In the genomic region with DNA sequence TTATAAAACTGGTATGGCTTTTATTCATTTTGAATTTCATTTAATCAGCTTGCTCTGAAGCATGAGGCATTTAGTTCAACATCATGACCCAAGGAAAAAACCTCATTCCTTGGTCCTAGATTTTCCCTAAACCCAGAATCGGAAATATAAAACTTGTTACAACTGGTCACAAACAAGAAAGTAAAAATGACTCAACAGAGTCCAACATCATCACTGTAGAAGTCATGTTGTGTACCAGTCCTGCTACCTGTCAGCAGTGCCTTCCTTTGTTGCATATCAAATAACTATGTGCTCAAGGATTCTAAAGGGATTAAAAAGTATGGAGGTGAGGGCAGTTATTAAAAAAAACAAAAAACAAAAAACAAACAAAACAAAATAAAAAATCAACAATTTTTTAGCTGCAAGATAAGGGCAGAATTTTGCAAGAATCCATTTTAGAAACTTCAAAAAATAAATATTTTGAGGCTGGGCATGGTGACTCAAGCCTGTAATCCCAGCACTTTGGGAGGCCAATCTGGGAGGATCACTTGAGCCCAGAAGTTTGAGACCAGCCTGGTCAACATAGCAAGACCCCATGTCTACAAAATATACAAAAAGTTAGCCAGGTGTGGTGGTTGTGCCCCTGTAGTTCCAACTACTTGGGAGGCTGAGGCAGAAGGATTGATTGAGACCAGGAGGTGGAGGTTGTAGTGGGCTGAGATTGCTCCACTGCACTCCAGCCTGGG, we compare ENCODE assay signal across 28 cellular contexts.
"Had no signal": no experiment of that assay in that cellular context is flagged by ENCODE, and none has a peak within 500 bp of the region (broad histone marks: within the 10 kb centered on the region; RNA-seq: fewer than 3 reads in every experiment).

No MANE protein-coding gene starts in this region.

- H3K36me3 Mint-ChIP-seq: naive B cell had no signal

- H3K9me3 Mint-ChIP-seq: activated CD4-positive, alpha-beta T cell treated with anti-CD3 and anti-CD28 coated beads, Interleukin-2, amount 10 ng/mL, durations not matched to agents 7 days and 5 days; activated CD8-positive, alpha-beta T cell treated with anti-CD3 and anti-CD28 coated beads for 36 hours; activated T-cell treated with anti-CD3 and anti-CD28 coated beads, Interleukin-2, amount 50 U/mL, for 4 hours; activated T-helper 17 cell treated with anti-CD3 and anti-CD28 coated beads, Interleukin-2, amount 50 U/mL, for 72 hours; T-helper 1 cell treated with Interleukin-12 subunit alpha and Interleukin-12 subunit beta and Interleukin-4 antibody, amounts not matched to agents 30 μg/mL and 1 μg/mL, for 36 hours had no signal

- DNase-seq: activated CD4-positive, alpha-beta T cell treated with anti-CD3 and anti-CD28 coated beads for 1 hour; activated CD4-positive, alpha-beta T cell treated with anti-CD3 and anti-CD28 coated beads, Interleukin-2, amount 10 ng/mL, durations not matched to agents 7 days and 5 days; activated CD8-positive, alpha-beta T cell treated with anti-CD3 and anti-CD28 coated beads for 36 hours; activated gamma-delta T cell treated with Interleukin-2 at 50 U/mL for 16 hours; activated naive CD4-positive, alpha-beta T cell treated with anti-CD3 and anti-CD28 coated beads, Interleukin-2, amount 50 U/mL, for 16 hours; activated T-cell treated with anti-CD3 and anti-CD28 coated beads, Interleukin-2, amount 50 U/mL, for 4 hours; amniotic stem cell; brain microvascular endothelial cell; central memory CD4-positive, alpha-beta T cell; gastrocnemius medialis; glutamatergic neuron; islet precursor cell; left cardiac atrium; naive B cell; nephron progenitor cell; ovary; spleen; stimulated activated naive CD4-positive, alpha-beta T cell; T-helper 9 cell; tibial artery; upper lobe of right lung; WERI-Rb-1 had no signal

- H3K4me1 Mint-ChIP-seq: activated CD4-positive, alpha-beta T cell treated with anti-CD3 and anti-CD28 coated beads, Interleukin-2, amount 10 ng/mL, durations not matched to agents 7 days and 5 days; activated T-helper 17 cell treated with anti-CD3 and anti-CD28 coated beads, Interleukin-2, amount 50 U/mL, for 72 hours; naive B cell had no signal

- H3K36me3 ChIP-seq: neutrophil, ovary, upper lobe of right lung had no signal

- H3K4me3 ChIP-seq: gastrocnemius medialis, ovary, spleen, suprapubic skin, tibial artery, upper lobe of right lung had no signal

- ATAC-seq: activated CD8-positive, alpha-beta T cell treated with anti-CD3 and anti-CD28 coated beads for 36 hours; activated T-cell treated with anti-CD3 and anti-CD28 coated beads, Interleukin-2, amount 50 U/mL, for 4 hours; activated T-helper 17 cell treated with anti-CD3 and anti-CD28 coated beads, Interleukin-2, amount 50 U/mL, for 72 hours; left cardiac atrium; upper lobe of right lung had no signal

- H3K4me1 ChIP-seq: spleen had no signal

- H3K4me3 Mint-ChIP-seq: activated CD4-positive, alpha-beta T cell treated with anti-CD3 and anti-CD28 coated beads, Interleukin-2, amount 10 ng/mL, durations not matched to agents 7 days and 5 days; activated CD8-positive, alpha-beta T cell treated with anti-CD3 and anti-CD28 coated beads for 36 hours; activated T-cell treated with anti-CD3 and anti-CD28 coated beads, Interleukin-2, amount 50 U/mL, for 4 hours; activated T-helper 17 cell treated with anti-CD3 and anti-CD28 coated beads, Interleukin-2, amount 50 U/mL, for 72 hours; mesothelial cell of epicardium; naive B cell; nephron progenitor cell; T-helper 1 cell treated with Interleukin-12 subunit alpha and Interleukin-12 subunit beta and Interleukin-4 antibody, amounts not matched to agents 30 μg/mL and 1 μg/mL, for 36 hours had no signal

- H3K9me3 ChIP-seq: gastrocnemius medialis, neutrophil, ovary, spleen, suprapubic skin, tibial artery, upper lobe of right lung had no signal

- H3K27ac ChIP-seq: brain microvascular endothelial cell, gastrocnemius medialis, neutrophil, ovary, spleen, suprapubic skin, tibial artery, upper lobe of right lung, WERI-Rb-1 had no signal

- H3K27me3 ChIP-seq: brain microvascular endothelial cell, gastrocnemius medialis, ovary, suprapubic skin, tibial artery, upper lobe of right lung had no signal

- H3K27ac Mint-ChIP-seq: activated CD4-positive, alpha-beta T cell treated with anti-CD3 and anti-CD28 coated beads, Interleukin-2, amount 10 ng/mL, durations not matched to agents 7 days and 5 days; activated CD8-positive, alpha-beta T cell treated with anti-CD3 and anti-CD28 coated beads for 36 hours; activated T-helper 17 cell treated with anti-CD3 and anti-CD28 coated beads, Interleukin-2, amount 50 U/mL, for 72 hours; mesothelial cell of epicardium; naive B cell; nephron progenitor cell; progenitor cell of endocrine pancreas; T-helper 1 cell treated with Interleukin-12 subunit alpha and Interleukin-12 subunit beta and Interleukin-4 antibody, amounts not matched to agents 30 μg/mL and 1 μg/mL, for 36 hours had no signal

- H3K27me3 Mint-ChIP-seq: activated T-helper 17 cell treated with anti-CD3 and anti-CD28 coated beads, Interleukin-2, amount 50 U/mL, for 72 hours; progenitor cell of endocrine pancreas had no signal
